Comparison of ENCODE assay signal across 29 cellular contexts in genomic region chr7:92997719-92998118, GRCh38.
"Had no signal": no experiment of that assay in that cellular context is flagged by ENCODE, and none has a peak within 500 bp of the region (broad histone marks: within the 10 kb centered on the region; RNA-seq: fewer than 3 reads in every experiment).

No MANE protein-coding gene starts in this region.

- H3K4me1 Mint-ChIP-seq: immature natural killer cell; naive thymus-derived CD8-positive, alpha-beta T cell; neural crest cell; stimulated activated naive B cell treated with anti-CD40 and anti-IgM and Interleukin-4, amounts not matched to agents 10 μg/mL and 1 μg/mL and 100 μg/mL, for 72 hours had no signal

- H3K27me3 ChIP-seq: heart left ventricle, left lung, ovary, right atrium auricular region, stomach, testis, thyroid gland, transverse colon had no signal

- H3K27ac ChIP-seq: heart left ventricle, left lung, ovary, right atrium auricular region, skin epidermis, stomach, testis, thyroid gland, transverse colon, upper lobe of right lung had no signal

- H3K4me3 Mint-ChIP-seq: immature natural killer cell; naive thymus-derived CD8-positive, alpha-beta T cell; nephron; neural crest cell; stimulated activated naive B cell treated with anti-CD40 and anti-IgM and Interleukin-4, amounts not matched to agents 10 μg/mL and 1 μg/mL and 100 μg/mL, for 72 hours had no signal

- DNase-seq: heart left ventricle; hypothalamus; immature natural killer cell; kidney; left colon; left lung; midbrain; naive thymus-derived CD8-positive, alpha-beta T cell; ovary; stimulated activated CD4-positive, alpha-beta T cell treated with anti-CD3 and anti-CD28 coated beads, Interleukin-12 subunit alpha, Interleukin-12 subunit beta, amount 100 ng/mL, for 4 hours; stimulated activated CD4-positive, alpha-beta T cell treated with anti-CD3 and anti-CD28 coated beads, Interleukin-15, amount 100 ng/mL, for 24 hours; stimulated activated CD4-positive, alpha-beta T cell treated with anti-CD3 and anti-CD28 coated beads, Interleukin-2, amount 100 ng/mL, for 24 hours; stimulated activated CD4-positive, alpha-beta T cell treated with anti-CD3 and anti-CD28 coated beads, Interleukin-4, amount 100 ng/mL, for 1 hour; stimulated activated naive B cell treated with anti-CD40 and anti-IgM and Interleukin-4, amounts not matched to agents 10 μg/mL and 1 μg/mL and 100 μg/mL, for 72 hours; stimulated activated naive CD8-positive, alpha-beta T cell treated with anti-CD3 and anti-CD28 coated beads, Interleukin-15, Interleukin-2, amounts not matched to agents 100 U/mL and 50 U/mL, for 24 hours; stomach; testis; thyroid gland; transverse colon; upper lobe of right lung had no signal

- H3K36me3 Mint-ChIP-seq: immature natural killer cell; naive thymus-derived CD8-positive, alpha-beta T cell; stimulated activated naive B cell treated with anti-CD40 and anti-IgM and Interleukin-4, amounts not matched to agents 10 μg/mL and 1 μg/mL and 100 μg/mL, for 72 hours had no signal

- H3K27ac Mint-ChIP-seq: immature natural killer cell; naive thymus-derived CD8-positive, alpha-beta T cell; progenitor cell of endocrine pancreas; stimulated activated naive B cell treated with anti-CD40 and anti-IgM and Interleukin-4, amounts not matched to agents 10 μg/mL and 1 μg/mL and 100 μg/mL, for 72 hours had no signal

- H3K4me3 ChIP-seq: heart left ventricle, left lung, lung, ovary, right atrium auricular region, skin epidermis, stomach, testis, thyroid gland, transverse colon, upper lobe of right lung had no signal

- H3K9me3 Mint-ChIP-seq: naive thymus-derived CD8-positive, alpha-beta T cell; nephron; neural crest cell; stimulated activated naive B cell treated with anti-CD40 and anti-IgM and Interleukin-4, amounts not matched to agents 10 μg/mL and 1 μg/mL and 100 μg/mL, for 72 hours had no signal

- ATAC-seq: heart left ventricle; left colon; left lung; naive thymus-derived CD8-positive, alpha-beta T cell; sciatic nerve; stimulated activated naive B cell treated with anti-CD40 and anti-IgM and Interleukin-4, amounts not matched to agents 10 μg/mL and 1 μg/mL and 100 μg/mL, for 72 hours; stimulated activated naive CD8-positive, alpha-beta T cell treated with anti-CD3 and anti-CD28 coated beads, Interleukin-15, Interleukin-2, amounts not matched to agents 100 U/mL and 50 U/mL, for 24 hours; upper lobe of right lung had no signal

- H3K36me3 ChIP-seq: heart left ventricle, left lung, ovary, right atrium auricular region, stomach, thyroid gland, transverse colon, upper lobe of right lung had no signal

- H3K4me1 ChIP-seq: heart left ventricle, left lung, right atrium auricular region, stomach, testis, thyroid gland, transverse colon, upper lobe of right lung had no signal

- FAIRE-seq: islet of Langerhans, kidney, urothelium cell line had no signal

- H3K9me3 ChIP-seq: heart left ventricle, left lung, ovary, right atrium auricular region, stomach, testis, thyroid gland, transverse colon, upper lobe of right lung had no signal
